In the genomic region with DNA sequence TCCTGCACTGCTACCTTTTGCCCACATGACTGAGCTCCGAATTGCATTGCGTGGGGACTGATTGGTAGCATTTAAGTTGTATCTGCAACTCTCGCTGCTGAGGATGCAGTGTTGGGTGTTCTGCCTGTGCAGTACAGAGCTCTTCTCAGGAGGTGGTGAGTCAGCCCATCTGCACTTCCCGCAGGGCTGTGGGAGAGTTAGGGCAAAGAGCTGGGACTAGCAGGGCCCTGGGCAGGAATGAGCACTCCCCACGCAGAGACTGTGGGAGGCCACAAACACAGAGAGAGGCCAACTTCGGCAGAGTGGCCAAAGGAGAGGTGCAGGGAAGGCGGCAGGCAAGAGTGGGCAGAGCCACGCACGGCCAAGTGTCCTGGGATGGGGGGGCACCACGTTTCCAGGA, we compare ENCODE assay signal across 15 cellular contexts.
DNase-seq lines count a peak whose midpoint lies in the region; ATAC-seq, FAIRE-seq and TF ChIP-seq lines count a peak whose summit lies in the region.
"Had no signal": no experiment of that assay in that cellular context is flagged by ENCODE, and none has a peak within 500 bp of the region (broad histone marks: within the 10 kb centered on the region; RNA-seq: fewer than 3 reads in every experiment).

No MANE protein-coding gene starts in this region.

- peaks cover 3% of the 10 kb centered on the region for H3K9me3 Mint-ChIP-seq in astrocyte (ENCODE audit: unreplicated experiment)
- H3K9me3 Mint-ChIP-seq: activated T-cell treated with anti-CD3 and anti-CD28 coated beads, Interleukin-2, amount 50 U/mL, for 72 hours had no signal

- intact Hi-C loops in psoas muscle (cut with DNase I), result no loop called here

- H3K4me3 ChIP-seq in HEK293 (ENCODE audit: low read depth, low read length) (no peak overlapping the region), astrocyte (ENCODE audit: insufficient read depth, low read depth, low read length) (no peak overlapping the region), smooth muscle cell (no peak overlapping the region), psoas muscle (no peak overlapping the region)

- H3K4me1 ChIP-seq in HEK293 (ENCODE audit: control insufficient read depth, insufficient read depth, low read length) (no peaks in the 10 kb centered on the region), astrocyte (ENCODE audit: insufficient read depth, low read length) (peaks cover 19% of the 10 kb centered on the region), smooth muscle cell (ENCODE audit: low read depth) (no peaks in the 10 kb centered on the region), psoas muscle (no peaks in the 10 kb centered on the region)
- H3K4me1 ChIP-seq: parathyroid adenoma had no signal

- no peaks in the 10 kb centered on the region for H3K9me3 ChIP-seq in HEK293 (ENCODE audit: control insufficient read depth, insufficient read depth, low read depth, low read length)
- no peaks in the 10 kb centered on the region for H3K9me3 ChIP-seq in astrocyte (ENCODE audit: insufficient read depth, low read depth, low read length)
- no peaks in the 10 kb centered on the region for H3K9me3 ChIP-seq in smooth muscle cell (replicated peaks; ENCODE audit: low read depth)
- no peaks in the 10 kb centered on the region for H3K9me3 ChIP-seq in psoas muscle

- no peak for ATAC-seq in HG02885 (IDR thresholded peaks at IDR 0.05; ENCODE audit: poor library complexity, unreplicated experiment)
- ATAC-seq in psoas muscle, result no peak
- no peak for ATAC-seq in HG02798 (IDR thresholded peaks at IDR 0.05; ENCODE audit: poor library complexity, unreplicated experiment)
- ATAC-seq: activated T-cell treated with anti-CD3 and anti-CD28 coated beads, Interleukin-2, amount 50 U/mL, for 72 hours had no signal

- H4K20me1 ChIP-seq in astrocyte (ENCODE audit: insufficient read depth, low read length), result no peaks in the 10 kb centered on the region
- no peaks in the 10 kb centered on the region for H4K20me1 ChIP-seq in smooth muscle cell (ENCODE audit: low read depth)

- POLR2A ChIA-PET in HEK293 (lab: Yijun Ruan, JAX), result no interaction called here

- peak overlapping the region; percentile 21 for H2AFZ ChIP-seq in astrocyte (ENCODE audit: low read depth, low read length)
- H2AFZ ChIP-seq in smooth muscle cell (ENCODE audit: low read depth), result no peak overlapping the region
- H2AFZ ChIP-seq: parathyroid adenoma had no signal

- DNase-seq in astrocyte (ENCODE audit: low read depth) (peak; percentile 79), glomerular visceral epithelial cell (ENCODE audit: extremely low spot score) (peak; percentile 66), smooth muscle cell (lab: John Stamatoyannopoulos, UW; ENCODE audit: unreplicated experiment) (peak; percentile 30), psoas muscle (no peak), G401 (ENCODE audit: low spot score) (no peak)
- DNase-seq: activated CD4-positive, CD25-positive, alpha-beta regulatory T cell; activated T-cell treated with anti-CD3 and anti-CD28 coated beads, Interleukin-2, amount 50 U/mL, for 72 hours; NCI-H1092 treated with DMSO at 0.1 percent for 48 hours; NCI-H526; stimulated activated CD4-positive, alpha-beta T cell treated with anti-CD3 and anti-CD28 coated beads, Interleukin-4, amount 100 ng/mL, for 4 hours had no signal

- FAIRE-seq in astrocyte (lab: Jason Lieb, UNC), result no peak

- peak overlapping the region; percentile 28 for H3K4me3 Mint-ChIP-seq in astrocyte (ENCODE audit: unreplicated experiment)
- H3K4me3 Mint-ChIP-seq: activated T-cell treated with anti-CD3 and anti-CD28 coated beads, Interleukin-2, amount 50 U/mL, for 72 hours had no signal

- H3K36me3 Mint-ChIP-seq in astrocyte (ENCODE audit: low read depth, unreplicated experiment), result no peaks in the 10 kb centered on the region

- H3K36me3 ChIP-seq in HEK293 (ENCODE audit: control insufficient read depth in 2 of 2, insufficient read depth in 1 of 2, low read length in 2 of 2) (no peaks in the 10 kb centered on the region), astrocyte (ENCODE audit: insufficient read depth, low read length) (no peaks in the 10 kb centered on the region), smooth muscle cell (ENCODE audit: low read depth) (no peaks in the 10 kb centered on the region), psoas muscle (ENCODE audit: insufficient read depth in 1 of 2, low read depth in 1 of 2) (no peaks in the 10 kb centered on the region)

- CTCF ChIA-PET in HEK293 (lab: Yijun Ruan, JAX), result interaction anchor here (0.6 to 1.5 kb wide), 3 partner anchors 13 to 787 kb away, joined by 3 read pairs; no protein-coding TSS in a partner anchor

- H3K4me2 ChIP-seq in astrocyte (ENCODE audit: low read length) (peak overlapping the region; percentile 39), smooth muscle cell (peak overlapping the region; percentile 67)

- H3K27ac ChIP-seq in HEK293 (ENCODE audit: extremely low read depth, low read depth, low read length), result no peak overlapping the region
- no peak overlapping the region for H3K27ac ChIP-seq in astrocyte (ENCODE audit: low read depth, low read length)
- H3K27ac ChIP-seq in smooth muscle cell (ENCODE audit: low read depth), result peak overlapping the region; percentile 88
- H3K27ac ChIP-seq in psoas muscle, result no peak overlapping the region
- H3K27ac ChIP-seq: HL-60, parathyroid adenoma had no signal

- 21% methylated on average over 10 of the region's 10 CpGs for WGBS in smooth muscle cell (ENCODE audit: low lambda C conversion rate)
- WGBS in psoas muscle, 3 donors, result 87 to 92% (median 91%) methylated on average over 10 of the region's 10 CpGs

- H3K27me3 ChIP-seq in astrocyte (ENCODE audit: insufficient read depth, low read length), result peaks cover 2% of the 10 kb centered on the region
- no peaks in the 10 kb centered on the region for H3K27me3 ChIP-seq in smooth muscle cell (ENCODE audit: low read depth)
- no peaks in the 10 kb centered on the region for H3K27me3 ChIP-seq in psoas muscle (ENCODE audit: insufficient read depth in 3 of 3, low read length in 2 of 3)

- peaks cover 2% of the 10 kb centered on the region for H3K27me3 Mint-ChIP-seq in astrocyte (ENCODE audit: low read depth, unreplicated experiment)

- no peaks in the 10 kb centered on the region for H3K79me2 ChIP-seq in astrocyte (ENCODE audit: insufficient read depth, low read length)
- H3K79me2 ChIP-seq in smooth muscle cell (ENCODE audit: low read depth), result no peaks in the 10 kb centered on the region
- H3K79me2 ChIP-seq: parathyroid adenoma had no signal

- H3K9ac ChIP-seq in astrocyte (ENCODE audit: low read length) (no peak overlapping the region), smooth muscle cell (ENCODE audit: low read depth) (no peak overlapping the region)
- H3K9ac ChIP-seq: parathyroid adenoma had no signal

- H3F3A ChIP-seq in smooth muscle cell (ENCODE audit: low read depth), result peaks cover 12% of the 10 kb centered on the region

- H3K27ac Mint-ChIP-seq in astrocyte (ENCODE audit: unreplicated experiment), result peak overlapping the region; percentile 5
- H3K27ac Mint-ChIP-seq: activated T-cell treated with anti-CD3 and anti-CD28 coated beads, Interleukin-2, amount 50 U/mL, for 72 hours had no signal

- TF ChIP-seq CTCF in HEK293 (tag by site-specific recombination; IDR thresholded peaks at IDR 0.05) (no peak), astrocyte (IDR thresholded peaks at IDR 0.05; ENCODE audit: insufficient read depth, low read depth, low read length) (no peak), smooth muscle cell (IDR thresholded peaks at IDR 0.05; ENCODE audit: borderline replicate concordance, insufficient read depth, poor library complexity, severe bottlenecking) (no peak), psoas muscle (IDR thresholded peaks at IDR 0.05) (no peak)

- H3K4me1 Mint-ChIP-seq in astrocyte (ENCODE audit: low read depth, unreplicated experiment), result peaks cover 23% of the 10 kb centered on the region

- in situ Hi-C loops in G401 (cut with HindIII; ENCODE audit: low sequenced_read_pairs), result no loop called here

TF ChIP-seq in HEK293, 187 proteins besides CTCF, POLR2A, EP300 and RAD21 (continues in another document):
- TF ChIP-seq GLIS1 (tag by site-specific recombination; IDR thresholded peaks at IDR 0.05) (peak; percentile 63; the same call in 1 of the 2 replicates), ZNF701 (tag by site-specific recombination; IDR thresholded peaks at IDR 0.05) (no peak), ZNF175 (tag by site-specific recombination; IDR thresholded peaks at IDR 0.05) (no peak), ZNF311 (tag by site-specific recombination; IDR thresholded peaks at IDR 0.05; ENCODE audit: borderline replicate concordance) (no peak), ZNF433 (tag by site-specific recombination; IDR thresholded peaks at IDR 0.05; ENCODE audit: low read depth) (no peak)
- TF ChIP-seq, protein P1, sequence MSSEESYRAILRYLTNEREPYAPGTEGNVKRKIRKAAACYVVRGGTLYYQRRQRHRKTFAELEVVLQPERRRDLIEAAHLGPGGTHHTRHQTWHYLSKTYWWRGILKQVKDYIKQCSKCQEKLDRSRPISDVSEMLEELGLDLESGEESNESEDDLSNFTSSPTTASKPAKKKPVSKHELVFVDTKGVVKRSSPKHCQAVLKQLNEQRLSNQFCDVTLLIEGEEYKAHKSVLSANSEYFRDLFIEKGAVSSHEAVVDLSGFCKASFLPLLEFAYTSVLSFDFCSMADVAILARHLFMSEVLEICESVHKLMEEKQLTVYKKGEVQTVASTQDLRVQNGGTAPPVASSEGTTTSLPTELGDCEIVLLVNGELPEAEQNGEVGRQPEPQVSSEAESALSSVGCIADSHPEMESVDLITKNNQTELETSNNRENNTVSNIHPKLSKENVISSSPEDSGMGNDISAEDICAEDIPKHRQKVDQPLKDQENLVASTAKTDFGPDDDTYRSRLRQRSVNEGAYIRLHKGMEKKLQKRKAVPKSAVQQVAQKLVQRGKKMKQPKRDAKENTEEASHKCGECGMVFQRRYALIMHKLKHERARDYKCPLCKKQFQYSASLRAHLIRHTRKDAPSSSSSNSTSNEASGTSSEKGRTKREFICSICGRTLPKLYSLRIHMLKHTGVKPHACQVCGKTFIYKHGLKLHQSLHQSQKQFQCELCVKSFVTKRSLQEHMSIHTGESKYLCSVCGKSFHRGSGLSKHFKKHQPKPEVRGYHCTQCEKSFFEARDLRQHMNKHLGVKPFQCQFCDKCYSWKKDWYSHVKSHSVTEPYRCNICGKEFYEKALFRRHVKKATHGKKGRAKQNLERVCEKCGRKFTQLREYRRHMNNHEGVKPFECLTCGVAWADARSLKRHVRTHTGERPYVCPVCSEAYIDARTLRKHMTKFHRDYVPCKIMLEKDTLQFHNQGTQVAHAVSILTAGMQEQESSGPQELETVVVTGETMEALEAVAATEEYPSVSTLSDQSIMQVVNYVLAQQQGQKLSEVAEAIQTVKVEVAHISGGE (tag by site-specific recombination; conservative IDR thresholded peaks at IDR 0.05; ENCODE audit: low read depth), result no peak
- TF ChIP-seq, protein P2, sequence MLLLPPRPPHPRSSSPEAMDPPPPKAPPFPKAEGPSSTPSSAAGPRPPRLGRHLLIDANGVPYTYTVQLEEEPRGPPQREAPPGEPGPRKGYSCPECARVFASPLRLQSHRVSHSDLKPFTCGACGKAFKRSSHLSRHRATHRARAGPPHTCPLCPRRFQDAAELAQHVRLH (tag by site-specific recombination; IDR thresholded peaks at IDR 0.05), result no peak

Comparison
In these comparisons a context has a peak if more than half of its experiments do, and no peak if none do; other contexts are left out.
1. DNase-seq: peak in astrocyte (single experiment), glomerular visceral epithelial cell (single experiment) and smooth muscle cell (single experiment); none in psoas muscle (0 of 2) and G401 (single experiment).